ENCODE assay signal across 1 cellular context in the genomic region with DNA sequence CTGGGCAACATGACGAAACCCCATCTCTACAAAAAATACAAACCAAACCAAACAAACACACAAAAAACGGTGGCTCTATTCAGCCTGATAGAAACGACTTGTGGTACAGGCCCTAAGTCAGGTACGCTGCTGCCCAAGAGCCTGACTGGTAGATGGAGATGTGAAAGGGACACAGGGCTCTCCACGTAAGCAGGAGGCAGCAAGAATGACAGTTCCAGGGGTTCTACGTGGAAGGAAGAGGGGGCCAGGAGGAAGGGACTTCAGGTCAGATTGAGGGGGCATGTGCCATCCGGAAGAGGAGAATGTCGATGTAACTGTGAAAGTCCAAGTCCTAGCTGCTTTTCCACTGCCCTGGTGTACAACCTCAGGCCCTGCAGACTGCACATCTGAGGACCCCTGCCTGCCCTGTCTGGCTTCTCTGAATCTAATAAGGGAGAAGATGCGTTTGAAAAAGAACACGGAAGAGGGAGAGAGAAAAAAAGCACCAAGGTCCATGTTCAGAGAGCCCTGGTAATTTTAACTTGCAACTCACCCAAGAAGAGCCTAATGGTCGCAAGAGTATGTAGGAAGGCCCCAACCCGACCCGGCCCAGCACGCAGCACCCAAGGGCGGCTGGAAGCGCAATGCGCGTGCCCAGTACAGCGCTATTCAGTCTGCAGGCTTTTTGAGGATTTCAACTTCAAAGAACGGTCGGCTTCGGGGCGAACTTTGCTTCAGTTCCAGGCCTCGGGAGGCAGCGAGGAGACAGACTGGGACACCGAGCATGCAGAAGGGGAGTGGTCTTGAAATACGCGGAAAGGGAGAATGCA.
TF ChIP-seq lines count a peak whose summit lies in the region.

No MANE protein-coding gene starts in this region.

TF ChIP-seq in GM23338, 12 proteins besides CTCF, POLR2A, EP300 and RAD21 (continued from another document):
- TF ChIP-seq, protein P1, sequence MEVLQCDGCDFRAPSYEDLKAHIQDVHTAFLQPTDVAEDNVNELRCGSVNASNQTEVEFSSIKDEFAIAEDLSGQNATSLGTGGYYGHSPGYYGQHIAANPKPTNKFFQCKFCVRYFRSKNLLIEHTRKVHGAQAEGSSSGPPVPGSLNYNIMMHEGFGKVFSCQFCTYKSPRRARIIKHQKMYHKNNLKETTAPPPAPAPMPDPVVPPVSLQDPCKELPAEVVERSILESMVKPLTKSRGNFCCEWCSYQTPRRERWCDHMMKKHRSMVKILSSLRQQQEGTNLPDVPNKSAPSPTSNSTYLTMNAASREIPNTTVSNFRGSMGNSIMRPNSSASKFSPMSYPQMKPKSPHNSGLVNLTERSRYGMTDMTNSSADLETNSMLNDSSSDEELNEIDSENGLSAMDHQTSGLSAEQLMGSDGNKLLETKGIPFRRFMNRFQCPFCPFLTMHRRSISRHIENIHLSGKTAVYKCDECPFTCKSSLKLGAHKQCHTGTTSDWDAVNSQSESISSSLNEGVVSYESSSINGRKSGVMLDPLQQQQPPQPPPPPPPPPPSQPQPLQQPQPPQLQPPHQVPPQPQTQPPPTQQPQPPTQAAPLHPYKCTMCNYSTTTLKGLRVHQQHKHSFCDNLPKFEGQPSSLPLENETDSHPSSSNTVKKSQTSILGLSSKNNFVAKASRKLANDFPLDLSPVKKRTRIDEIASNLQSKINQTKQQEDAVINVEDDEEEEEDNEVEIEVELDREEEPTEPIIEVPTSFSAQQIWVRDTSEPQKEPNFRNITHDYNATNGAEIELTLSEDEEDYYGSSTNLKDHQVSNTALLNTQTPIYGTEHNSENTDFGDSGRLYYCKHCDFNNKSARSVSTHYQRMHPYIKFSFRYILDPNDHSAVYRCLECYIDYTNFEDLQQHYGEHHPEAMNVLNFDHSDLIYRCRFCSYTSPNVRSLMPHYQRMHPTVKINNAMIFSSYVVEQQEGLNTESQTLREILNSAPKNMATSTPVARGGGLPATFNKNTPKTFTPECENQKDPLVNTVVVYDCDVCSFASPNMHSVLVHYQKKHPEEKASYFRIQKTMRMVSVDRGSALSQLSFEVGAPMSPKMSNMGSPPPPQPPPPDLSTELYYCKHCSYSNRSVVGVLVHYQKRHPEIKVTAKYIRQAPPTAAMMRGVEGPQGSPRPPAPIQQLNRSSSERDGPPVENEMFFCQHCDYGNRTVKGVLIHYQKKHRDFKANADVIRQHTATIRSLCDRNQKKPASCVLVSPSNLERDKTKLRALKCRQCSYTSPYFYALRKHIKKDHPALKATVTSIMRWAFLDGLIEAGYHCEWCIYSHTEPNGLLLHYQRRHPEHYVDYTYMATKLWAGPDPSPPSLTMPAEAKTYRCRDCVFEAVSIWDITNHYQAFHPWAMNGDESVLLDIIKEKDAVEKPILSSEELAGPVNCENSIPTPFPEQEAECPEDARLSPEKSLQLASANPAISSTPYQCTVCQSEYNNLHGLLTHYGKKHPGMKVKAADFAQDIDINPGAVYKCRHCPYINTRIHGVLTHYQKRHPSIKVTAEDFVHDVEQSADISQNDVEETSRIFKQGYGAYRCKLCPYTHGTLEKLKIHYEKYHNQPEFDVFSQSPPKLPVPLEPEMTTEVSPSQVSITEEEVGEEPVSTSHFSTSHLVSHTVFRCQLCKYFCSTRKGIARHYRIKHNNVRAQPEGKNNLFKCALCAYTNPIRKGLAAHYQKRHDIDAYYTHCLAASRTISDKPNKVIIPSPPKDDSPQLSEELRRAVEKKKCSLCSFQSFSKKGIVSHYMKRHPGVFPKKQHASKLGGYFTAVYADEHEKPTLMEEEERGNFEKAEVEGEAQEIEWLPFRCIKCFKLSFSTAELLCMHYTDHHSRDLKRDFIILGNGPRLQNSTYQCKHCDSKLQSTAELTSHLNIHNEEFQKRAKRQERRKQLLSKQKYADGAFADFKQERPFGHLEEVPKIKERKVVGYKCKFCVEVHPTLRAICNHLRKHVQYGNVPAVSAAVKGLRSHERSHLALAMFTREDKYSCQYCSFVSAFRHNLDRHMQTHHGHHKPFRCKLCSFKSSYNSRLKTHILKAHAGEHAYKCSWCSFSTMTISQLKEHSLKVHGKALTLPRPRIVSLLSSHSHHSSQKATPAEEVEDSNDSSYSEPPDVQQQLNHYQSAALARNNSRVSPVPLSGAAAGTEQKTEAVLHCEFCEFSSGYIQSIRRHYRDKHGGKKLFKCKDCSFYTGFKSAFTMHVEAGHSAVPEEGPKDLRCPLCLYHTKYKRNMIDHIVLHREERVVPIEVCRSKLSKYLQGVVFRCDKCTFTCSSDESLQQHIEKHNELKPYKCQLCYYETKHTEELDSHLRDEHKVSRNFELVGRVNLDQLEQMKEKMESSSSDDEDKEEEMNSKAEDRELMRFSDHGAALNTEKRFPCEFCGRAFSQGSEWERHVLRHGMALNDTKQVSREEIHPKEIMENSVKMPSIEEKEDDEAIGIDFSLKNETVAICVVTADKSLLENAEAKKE (CRISPR knock-in tag; IDR thresholded peaks at IDR 0.05) = no peak
- TF ChIP-seq EZH2phosphoT487 (IDR thresholded peaks at IDR 0.05; ENCODE audit: unreplicated experiment) = no peak
